9 cellular contexts compared by ENCODE assay signal in the genomic region with DNA sequence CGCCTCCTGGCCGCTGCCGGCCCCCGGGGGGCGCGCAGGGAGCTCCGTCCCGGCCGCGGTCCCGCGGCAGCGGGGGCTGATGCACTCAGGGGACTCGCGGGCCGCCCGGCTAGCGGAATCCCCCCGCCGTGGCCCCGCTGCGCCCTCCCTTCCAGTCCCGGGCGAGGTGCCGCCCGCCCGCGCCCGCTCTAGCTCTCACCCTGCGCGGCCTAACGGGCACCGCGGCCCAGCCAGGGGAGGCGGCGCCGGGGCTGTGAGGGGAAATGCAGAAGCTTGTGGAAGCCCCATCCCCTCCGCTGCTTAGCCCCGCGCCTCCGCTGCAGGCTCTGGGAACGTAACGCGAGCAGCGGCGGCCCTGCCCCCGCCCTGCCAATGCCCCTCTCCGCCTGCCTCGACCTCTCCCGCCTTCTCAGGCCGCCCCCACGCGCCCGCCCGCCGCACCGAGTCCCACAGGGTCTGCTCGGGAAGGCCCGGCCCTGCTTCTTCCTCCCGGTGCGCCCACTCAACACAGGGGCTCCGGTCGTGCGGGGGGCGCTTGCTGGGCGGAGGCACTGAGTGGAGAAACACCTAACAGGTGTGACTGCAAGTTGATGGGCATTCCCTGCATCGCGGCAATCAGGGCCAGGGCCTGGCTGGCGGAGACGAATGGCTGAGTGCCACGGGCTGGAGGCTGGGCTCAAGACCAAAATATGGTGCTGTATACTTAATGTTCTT. TPM values are rescaled to one million over a fixed set of nuclear protein-coding genes. Genes with fewer than 3 reads are reported as not detected.
DNase-seq lines count a peak whose midpoint lies in the region; ATAC-seq, FAIRE-seq and TF ChIP-seq lines count a peak whose summit lies in the region.
"Had no signal": no experiment of that assay in that cellular context is flagged by ENCODE, and none has a peak within 500 bp of the region (broad histone marks: within the 10 kb centered on the region; RNA-seq: fewer than 3 reads in every experiment).

No MANE protein-coding gene starts in this region.

- intact Hi-C loops in mucosa of descending colon (cut with DNase I, micrococcal nuclease): no loop called here
- intact Hi-C loops in aorta (cut with DNase I): no loop called here

- no peaks in the 10 kb centered on the region for H3K9me3 Mint-ChIP-seq in endodermal cell

- peaks cover 20% of the 10 kb centered on the region for H3K4me1 Mint-ChIP-seq in endodermal cell

- H3K27me3 ChIP-seq in endodermal cell (ENCODE audit: control insufficient read depth, insufficient read depth, low read length, poor library complexity, severe bottlenecking) (peaks cover 27% of the 10 kb centered on the region), aorta (ENCODE audit: control insufficient read depth in 1 of 2, insufficient read depth in 2 of 2, low read length in 1 of 2) (peaks cover 0 to 6% of the 10 kb centered on the region in 2 donors)

- H3K4me1 ChIP-seq in endodermal cell (ENCODE audit: control insufficient read depth, insufficient read depth, low read length) (no peaks in the 10 kb centered on the region), mucosa of descending colon (ENCODE audit: low read depth) (peaks cover 26% of the 10 kb centered on the region), aorta (ENCODE audit: control insufficient read depth in 1 of 2, insufficient read depth in 2 of 2, low read length in 2 of 2) (no peaks in the 10 kb centered on the region)

- TF ChIP-seq CTCF in endodermal cell (conservative IDR thresholded peaks at IDR 0.05) (no peak), mucosa of descending colon (IDR thresholded peaks at IDR 0.05) (no peak)

- H3K27ac Mint-ChIP-seq in endodermal cell: no peak overlapping the region
- H3K27ac Mint-ChIP-seq: IgD-negative memory B cell had no signal

- peak overlapping the region; percentile 69 for H3K4me3 Mint-ChIP-seq in endodermal cell
- H3K4me3 Mint-ChIP-seq: IgD-negative memory B cell had no signal

- no peaks in the 10 kb centered on the region for H3K36me3 Mint-ChIP-seq in endodermal cell (ENCODE audit: low read depth)

- ATAC-seq in mucosa of descending colon (peak; percentile 47), aorta (ENCODE audit: low FRiP score) (peak; percentile 57), GM21390 (IDR thresholded peaks at IDR 0.05; ENCODE audit: unreplicated experiment) (no peak)

- H3K9ac ChIP-seq in endodermal cell (ENCODE audit: extremely low read depth, low read length, poor library complexity, severe bottlenecking): no peak overlapping the region

- peaks cover 32% of the 10 kb centered on the region for H3K27me3 Mint-ChIP-seq in endodermal cell (ENCODE audit: insufficient read depth)

- H3K27ac ChIP-seq in endodermal cell (ENCODE audit: low read depth, low read length) (no peak overlapping the region), aorta (ENCODE audit: low read depth in 1 of 2, low read length in 2 of 2) (no peak overlapping the region)

- no peak overlapping the region for H3K4me3 ChIP-seq in endodermal cell (ENCODE audit: low read length)
- H3K4me3 ChIP-seq in mucosa of descending colon: no peak overlapping the region
- H3K4me3 ChIP-seq in aorta (ENCODE audit: low read length in 2 of 2): peak overlapping the region; percentile 44 to 49

- DNase-seq in GM19239 (ENCODE audit: insufficient read length, low spot score) (peak; percentile 2), NCI-H1105 (lab: John Stamatoyannopoulos, UW) (peak; percentile 48), endodermal cell (peak; percentile 86), mucosa of descending colon (peak in 2 of 3 donors; percentile 50 to 51), aorta (peak; percentile 37 to 70), T-helper 9 cell (no peak), NCI-H510A treated with DMSO at 0.1 percent for 48 hours (lab: John Stamatoyannopoulos, UW) (no peak)

- no peak for FAIRE-seq in GM19239 (lab: Jason Lieb, UNC)

- WGBS in endodermal cell (ENCODE audit: insufficient coverage in 1 of 2, insufficient read length in 1 of 2), 2 experiments: 2 to 6% methylated on average over 34 to 71 of the region's 71 CpGs
- 1 to 2% methylated on average over 40 to 71 of the region's 71 CpGs for WGBS in aorta, 2 donors

- H3K9me3 ChIP-seq in endodermal cell (ENCODE audit: control insufficient read depth, low read length) (no peaks in the 10 kb centered on the region), mucosa of descending colon (no peaks in the 10 kb centered on the region), aorta (ENCODE audit: control insufficient read depth, low read length) (no peaks in the 10 kb centered on the region)

- no peaks in the 10 kb centered on the region for H3K36me3 ChIP-seq in endodermal cell (ENCODE audit: control insufficient read depth, insufficient read depth, low read length)
- no peaks in the 10 kb centered on the region for H3K36me3 ChIP-seq in mucosa of descending colon (ENCODE audit: low read depth)
- no peaks in the 10 kb centered on the region for H3K36me3 ChIP-seq in aorta (ENCODE audit: control insufficient read depth in 1 of 2, insufficient read depth in 2 of 2, low read length in 1 of 2)

RNA-seq across cellular contexts. Expression of gene TMEM229A, which starts 0.4 kb away (rescaled TPM):
- total RNA-seq in endodermal cell (1 to 10 TPM in 1 of 2 donors, under 1 TPM in 1; 0.31 to 1.5 TPM), mucosa of descending colon (under 1 TPM in 2 of 3 donors, not detected in 1; 0.14 to 0.32 TPM), aorta (not detected)
- polyA plus RNA-seq in endodermal cell (2013, experiment 1 of 2): 0.43 TPM
- 0.29 TPM for polyA plus RNA-seq in endodermal cell (2013, experiment 2 of 2)
- under 1 TPM in 1 of 2 donors, not detected in 1; 0.63 TPM for polyA plus RNA-seq in aorta
- polyA plus RNA-seq: IgD-negative memory B cell had no signal

Comparison
In these comparisons a context has a peak if more than half of its experiments do, and no peak if none do; other contexts are left out.
1. DNase-seq: peak in GM19239 (single experiment), NCI-H1105 (single experiment), endodermal cell (single experiment), mucosa of descending colon (2 of 3) and aorta (2 of 2); none in T-helper 9 cell (single experiment) and NCI-H510A treated with DMSO at 0.1 percent for 48 hours (single experiment).
2. H3K4me3 ChIP-seq: peak in aorta (2 of 2); none in endodermal cell (single experiment) and mucosa of descending colon (single experiment).